Comparison of ENCODE assay signal across 19 cellular contexts in the genomic region with DNA sequence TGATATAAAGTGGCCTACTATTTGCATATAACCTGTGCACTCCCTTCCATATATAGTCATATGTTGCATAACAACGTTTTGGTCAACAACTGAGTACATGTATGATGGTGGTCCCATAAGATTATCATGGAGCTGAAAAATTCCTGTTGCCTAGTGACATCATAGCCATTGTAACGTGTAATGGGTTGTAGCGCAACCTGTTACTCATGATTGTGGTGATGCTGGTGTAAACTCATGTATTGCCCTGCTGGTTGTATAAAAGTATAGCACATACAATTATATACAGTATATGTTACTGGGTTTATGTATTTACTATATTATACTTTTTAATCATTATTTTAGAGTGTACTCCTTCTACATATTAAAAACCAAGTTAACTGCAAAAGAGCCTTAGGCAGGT.
"Had no signal": no experiment of that assay in that cellular context is flagged by ENCODE, and none has a peak within 500 bp of the region (broad histone marks: within the 10 kb centered on the region; RNA-seq: fewer than 3 reads in every experiment).

No MANE protein-coding gene starts in this region.

- H3K27me3 ChIP-seq: heart right ventricle, pancreas, tibial artery, upper lobe of left lung, uterus had no signal

- H3K36me3 Mint-ChIP-seq: natural killer cell had no signal

- DNase-seq: effector memory CD8-positive, alpha-beta T cell; erythroblast; heart right ventricle; islet precursor cell; left ventricle myocardium inferior; lower lobe of right lung; natural killer cell; occipital lobe; pancreas; right cardiac atrium; stimulated activated CD4-positive, alpha-beta T cell treated with anti-CD3 and anti-CD28 coated beads, Interleukin-2, amount 100 ng/mL, for 48 hours; tibial artery; upper lobe of left lung; uterus had no signal

- H3K27ac Mint-ChIP-seq: mesothelial cell of epicardium; natural killer cell; progenitor cell of endocrine pancreas; stimulated activated effector memory CD8-positive, alpha-beta T cell treated with anti-CD3 and anti-CD28 coated beads, Interleukin-12 subunit alpha, Interleukin-12 subunit beta, amount 100 ng/mL, for 72 hours; stimulated activated naive CD8-positive, alpha-beta T cell treated with anti-CD3 and anti-CD28 coated beads, Interleukin-15, Interleukin-2, amounts not matched to agents 100 ng/mL and 50 ng/mL, for 24 hours had no signal

- H3K4me3 Mint-ChIP-seq: effector memory CD8-positive, alpha-beta T cell; memory B cell; mesothelial cell of epicardium; natural killer cell; stimulated activated effector memory CD8-positive, alpha-beta T cell treated with anti-CD3 and anti-CD28 coated beads, Interleukin-12 subunit alpha, Interleukin-12 subunit beta, amount 100 ng/mL, for 72 hours; stimulated activated naive CD8-positive, alpha-beta T cell treated with anti-CD3 and anti-CD28 coated beads, Interleukin-15, Interleukin-2, amounts not matched to agents 100 ng/mL and 50 ng/mL, for 24 hours had no signal

- ATAC-seq: effector memory CD8-positive, alpha-beta T cell; heart right ventricle; lower lobe of right lung; natural killer cell; pancreas; right cardiac atrium; stimulated activated effector memory CD8-positive, alpha-beta T cell treated with anti-CD3 and anti-CD28 coated beads, Interleukin-12 subunit alpha, Interleukin-12 subunit beta, amount 100 ng/mL, for 72 hours had no signal

- H3K9me3 Mint-ChIP-seq: effector memory CD8-positive, alpha-beta T cell; memory B cell; mesothelial cell of epicardium; natural killer cell; stimulated activated effector memory CD8-positive, alpha-beta T cell treated with anti-CD3 and anti-CD28 coated beads, Interleukin-12 subunit alpha, Interleukin-12 subunit beta, amount 100 ng/mL, for 72 hours; stimulated activated naive CD8-positive, alpha-beta T cell treated with anti-CD3 and anti-CD28 coated beads, Interleukin-15, Interleukin-2, amounts not matched to agents 100 ng/mL and 50 ng/mL, for 24 hours had no signal

- H3K27ac ChIP-seq: heart right ventricle, left ventricle myocardium inferior, lower lobe of right lung, pancreas, tibial artery, upper lobe of left lung, uterus had no signal

- H3K4me1 ChIP-seq: pancreas had no signal

- H3K27me3 Mint-ChIP-seq: effector memory CD8-positive, alpha-beta T cell; memory B cell; progenitor cell of endocrine pancreas; stimulated activated naive CD8-positive, alpha-beta T cell treated with anti-CD3 and anti-CD28 coated beads, Interleukin-15, Interleukin-2, amounts not matched to agents 100 ng/mL and 50 ng/mL, for 24 hours had no signal
